8 cellular contexts compared by ENCODE assay signal in the genomic region with DNA sequence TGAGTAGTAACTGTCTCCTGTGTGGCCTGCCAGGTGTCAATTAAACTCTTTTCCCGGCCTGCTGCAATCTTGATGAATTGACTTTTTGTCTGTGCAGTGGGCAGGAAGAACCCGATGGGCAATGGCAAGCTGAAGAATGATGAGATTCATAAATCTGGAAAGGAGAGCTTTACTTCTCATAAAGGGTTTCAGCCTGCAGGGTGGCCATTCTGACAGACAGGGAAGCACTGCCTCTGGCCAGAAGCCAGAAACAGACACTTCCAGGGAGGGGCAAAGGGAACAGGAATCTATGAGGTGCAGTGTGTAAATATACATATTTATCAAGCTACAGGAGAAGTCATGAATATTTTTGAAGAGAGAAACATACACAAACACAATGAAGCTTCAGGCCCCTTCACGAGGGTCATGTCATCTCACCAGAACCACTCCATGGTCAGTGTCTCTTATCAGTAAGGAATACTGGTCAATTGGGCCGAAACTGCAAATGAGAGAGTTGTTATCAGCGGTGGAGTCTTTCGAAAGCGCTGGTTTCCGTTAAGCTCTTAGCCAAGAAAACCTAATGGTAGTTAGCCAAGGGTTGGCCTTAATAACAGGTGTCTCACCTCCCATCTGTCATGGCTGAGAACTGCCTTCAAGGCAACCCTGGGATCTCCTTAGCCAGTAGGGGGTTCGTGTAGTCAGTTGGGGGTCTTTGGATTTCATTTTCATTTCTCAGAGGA. TPM values are rescaled to one million over a fixed set of nuclear protein-coding genes. Genes with fewer than 3 reads are reported as not detected.
A peak's percentile ranks its signal among the peaks of the same experiment; 100 is the strongest.
DNase-seq lines count a peak whose midpoint lies in the region; TF ChIP-seq lines count a peak whose summit lies in the region.

No MANE protein-coding gene starts in this region.

- 80 to 84% methylated on average over 9 of the region's 9 CpGs for WGBS in endodermal cell (ENCODE audit: insufficient coverage in 1 of 2, insufficient read length in 1 of 2), 2 experiments

- H3K27ac Mint-ChIP-seq in endodermal cell, result no peak overlapping the region
- peak overlapping the region; percentile 65 for H3K27ac Mint-ChIP-seq in neural crest cell (ENCODE audit: unreplicated experiment)

- intact Hi-C loops in PC-9 (cut with micrococcal nuclease; ENCODE audit: unreplicated experiment), result no loop called here

- H3K9me2 ChIP-seq in PC-9 (ENCODE audit: insufficient read depth), result no peaks in the 10 kb centered on the region

- H4K20me1 ChIP-seq in PC-9 (ENCODE audit: insufficient read depth), result no peaks in the 10 kb centered on the region

- H3K27ac ChIP-seq in PC-9 (peak overlapping the region; percentile 95), endodermal cell (ENCODE audit: low read depth, low read length) (no peak overlapping the region)

- POLR2A ChIA-PET in PC-9 (lab: Charles Lee; ENCODE audit: unreplicated experiment) (interaction anchor here (0.5 kb wide), 1 partner anchor 561 kb away, joined by 10 read pairs; no protein-coding TSS in a partner anchor), GM10248 (lab: Yijun Ruan, JAX) (interaction anchor here (1.1 to 1.4 kb wide), 2 partner anchors 8 to 15 kb away, joined by 3 to 5 read pairs; no protein-coding TSS in a partner anchor)

- H3K4me1 ChIP-seq in PC-9 (replicated peaks; ENCODE audit: insufficient read depth) (peaks cover 19% of the 10 kb centered on the region), endodermal cell (ENCODE audit: control insufficient read depth, insufficient read depth, low read length) (peaks cover 4% of the 10 kb centered on the region)

- no peaks in the 10 kb centered on the region for H3K36me3 ChIP-seq in PC-9 (ENCODE audit: low read depth)
- peaks cover 14% of the 10 kb centered on the region for H3K36me3 ChIP-seq in endodermal cell (ENCODE audit: control insufficient read depth, insufficient read depth, low read length)

- H3K36me3 Mint-ChIP-seq in endodermal cell (ENCODE audit: low read depth) (peaks cover 16% of the 10 kb centered on the region), neural crest cell (ENCODE audit: low read depth) (peaks cover 7% of the 10 kb centered on the region)

- peak overlapping the region; percentile 85 for H3K4me3 Mint-ChIP-seq in endodermal cell
- peak overlapping the region; percentile 86 for H3K4me3 Mint-ChIP-seq in neural crest cell

- H3F3A ChIP-seq in PC-9 (ENCODE audit: insufficient read depth, low read depth), result peaks cover 16% of the 10 kb centered on the region

- H3K4me2 ChIP-seq in PC-9, result peak overlapping the region; percentile 92

- BruUV-seq in PC-9 (replicated peaks; lab: Mats Ljungman, UMichigan), result no TSS peak

- peaks cover 38% of the 10 kb centered on the region for H3K9me3 Mint-ChIP-seq in endodermal cell
- peaks cover 5% of the 10 kb centered on the region for H3K9me3 Mint-ChIP-seq in neural crest cell

- no peak overlapping the region for H2AFZ ChIP-seq in PC-9

- no peaks in the 10 kb centered on the region for H3K79me2 ChIP-seq in PC-9 (ENCODE audit: low read depth)

- CTCF ChIA-PET in PC-9 (lab: Charles Lee) (interaction anchor here (0.6 kb wide), 1 partner anchor 65 kb away, joined by 7 read pairs; no protein-coding TSS in a partner anchor), GM10248 (lab: Yijun Ruan, JAX) (interaction anchor here (1.4 kb wide), 1 partner anchor 159 kb away, joined by 3 read pairs; no protein-coding TSS in a partner anchor)

- H3K4me1 Mint-ChIP-seq in endodermal cell (peaks cover 5% of the 10 kb centered on the region), neural crest cell (peaks cover 17% of the 10 kb centered on the region)

- H3K4me3 ChIP-seq in GM08714 (ENCODE audit: low read length), result peak overlapping the region; percentile 87
- H3K4me3 ChIP-seq in PC-9, result peak overlapping the region; percentile 71
- peak overlapping the region; percentile 86 for H3K4me3 ChIP-seq in endodermal cell (ENCODE audit: low read length)

- DNase-seq in PC-9 (no peak), endodermal cell (peak; percentile 44), neural crest cell (ENCODE audit: low read depth, low spot score) (no peak), GM10248 (ENCODE audit: extremely low spot score) (no peak), retina (no peak), GM03348 (ENCODE audit: low spot score) (no peak)
- no peak for DNase-seq in stimulated activated CD4-positive, alpha-beta T cell treated with anti-CD3 and anti-CD28 coated beads, Interleukin-2, amount 100 ng/mL, for 48 hours

- H3K27me3 Mint-ChIP-seq in endodermal cell (ENCODE audit: insufficient read depth) (peaks cover 3% of the 10 kb centered on the region), neural crest cell (ENCODE audit: low read depth) (no peaks in the 10 kb centered on the region)

- H3K9me3 ChIP-seq in PC-9 (ENCODE audit: insufficient read depth, low read depth), result no peaks in the 10 kb centered on the region
- H3K9me3 ChIP-seq in endodermal cell (ENCODE audit: control insufficient read depth, low read length), result peaks cover 10% of the 10 kb centered on the region

- no peak overlapping the region for H3K9ac ChIP-seq in endodermal cell (ENCODE audit: extremely low read depth, low read length, poor library complexity, severe bottlenecking)

- TF ChIP-seq CTCF in PC-9 (conservative IDR thresholded peaks at IDR 0.05) (no peak), endodermal cell (conservative IDR thresholded peaks at IDR 0.05) (no peak), neural crest cell (conservative IDR thresholded peaks at IDR 0.05) (no peak), GM10248 (IDR thresholded peaks at IDR 0.05; ENCODE audit: control extremely low read depth, extremely low read depth, low read depth, missing control alignments) (no peak)

- H3K27me3 ChIP-seq in PC-9 (ENCODE audit: insufficient read depth, low read depth) (no peaks in the 10 kb centered on the region), endodermal cell (ENCODE audit: control insufficient read depth, insufficient read depth, low read length, poor library complexity, severe bottlenecking) (no peaks in the 10 kb centered on the region)

RNA-seq across cellular contexts. Expression of gene NARF, which starts 1.3 kb away (rescaled TPM):
- total RNA-seq in PC-9 (2021) (57.2 and 58.0 TPM in 2 replicates), endodermal cell (10 to 100 TPM; 64.0 to 70.8 TPM), neural crest cell (73.3 and 84.2 TPM in 2 replicates)
- polyA plus RNA-seq in endodermal cell (2013, experiment 1 of 2), result 151 TPM
- polyA plus RNA-seq in endodermal cell (2013, experiment 2 of 2), result 159 TPM

RNA-seq across cellular contexts. Expression of gene CYBC1, which starts 6.7 kb away (rescaled TPM):
- total RNA-seq in PC-9 (2021), result 77.9 and 78.4 TPM in 2 replicates
- total RNA-seq in endodermal cell, result 10 to 100 TPM; 71.2 to 88.5 TPM
- polyA plus RNA-seq in endodermal cell (2013, experiment 1 of 2), result 62.1 TPM
- polyA plus RNA-seq in endodermal cell (2013, experiment 2 of 2), result 49.1 TPM
- 111 and 115 TPM in 2 replicates for total RNA-seq in neural crest cell

RNA-seq across cellular contexts. Expression of gene OGFOD3, which starts 38.8 kb away (rescaled TPM):
- 26.6 and 32.9 TPM in 2 replicates for total RNA-seq in PC-9 (2021)
- total RNA-seq in endodermal cell, result 10 to 100 TPM; 24.0 to 30.1 TPM
- polyA plus RNA-seq in endodermal cell (2013, experiment 1 of 2), result 24.2 TPM
- 21.2 TPM for polyA plus RNA-seq in endodermal cell (2013, experiment 2 of 2)
- 33.3 and 35.6 TPM in 2 replicates for total RNA-seq in neural crest cell

RNA-seq across cellular contexts. Expression of gene HEXD, which starts 39.1 kb away (rescaled TPM):
- 30.0 and 35.9 TPM in 2 replicates for total RNA-seq in PC-9 (2021)
- total RNA-seq in endodermal cell, result 10 to 100 TPM; 31.5 to 37.6 TPM
- 42.8 TPM for polyA plus RNA-seq in endodermal cell (2013, experiment 1 of 2)
- 31.9 TPM for polyA plus RNA-seq in endodermal cell (2013, experiment 2 of 2)
- 47.8 and 48.5 TPM in 2 replicates for total RNA-seq in neural crest cell
